ENCODE assay signal across 17 cellular contexts in the genomic region with DNA sequence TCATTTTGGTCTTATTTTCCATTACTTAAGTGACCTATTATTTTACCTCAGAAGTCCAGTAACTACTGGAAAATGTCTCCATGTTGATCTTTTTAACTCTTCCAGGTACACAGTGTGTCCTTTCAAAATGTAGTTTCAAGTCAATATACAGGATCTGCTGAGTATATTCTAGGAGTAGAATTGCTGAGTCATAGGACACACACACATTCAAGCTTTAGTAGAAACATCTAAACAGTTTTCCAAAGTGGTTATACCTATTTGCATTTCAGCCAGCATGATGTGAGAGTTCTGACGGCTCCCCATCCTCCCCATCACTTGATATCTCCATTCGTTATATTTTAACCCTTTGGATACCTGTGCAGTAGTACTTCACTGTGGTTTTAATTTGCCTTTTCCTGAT.
DNase-seq lines count a peak whose midpoint lies in the region; ATAC-seq, FAIRE-seq and TF ChIP-seq lines count a peak whose summit lies in the region.
"Had no signal": no experiment of that assay in that cellular context is flagged by ENCODE, and none has a peak within 500 bp of the region (broad histone marks: within the 10 kb centered on the region; RNA-seq: fewer than 3 reads in every experiment).

No MANE protein-coding gene starts in this region.

- dilution Hi-C loops in mammary epithelial cell (cut with HindIII; ENCODE audit: low sequenced_read_pairs) (no loop called here), keratinocyte (cut with MboI; ENCODE audit: extremely low pct_ligation_motif_present, low sequenced_read_pairs) (no loop called here)

- no peaks in the 10 kb centered on the region for H3K9me1 ChIP-seq in keratinocyte (ENCODE audit: control insufficient read depth, extremely low read depth, insufficient read depth, low read length)

- CTCF ChIA-PET in mammary epithelial cell (lab: Charles Lee; ENCODE audit: low non-redundant PET), result no interaction called here

- no peak overlapping the region for H3K4me3 ChIP-seq in mammary epithelial cell (replicated peaks in 1 of 3; ENCODE audit: insufficient read depth in 1 of 3, low read depth in 2 of 3, low read length in 3 of 3)
- H3K4me3 ChIP-seq in breast epithelium, result no peak overlapping the region
- H3K4me3 ChIP-seq in keratinocyte (ENCODE audit: control insufficient read depth in 2 of 3, extremely low read depth in 1 of 3, insufficient read depth in 2 of 3, low read depth in 1 of 3, low read length in 3 of 3), result no peak overlapping the region
- H3K4me3 ChIP-seq: BLaER1 treated with 17β-estradiol and CSF1 and Interleukin-3, amounts not matched to agents 10 nM and 100 nM; HAP-1 had no signal

- H3K27ac ChIP-seq in mammary epithelial cell (ENCODE audit: insufficient read depth, low read depth, low read length) (no peak overlapping the region), breast epithelium (no peak overlapping the region), keratinocyte (ENCODE audit: control insufficient read depth, insufficient read depth, low read length) (no peak overlapping the region)
- H3K27ac ChIP-seq: BLaER1 treated with 17β-estradiol and CSF1 and Interleukin-3, amounts not matched to agents 10 nM and 100 nM; KMS-11 had no signal

- H3K4me1 ChIP-seq in mammary epithelial cell (ENCODE audit: insufficient read depth, low read length) (no peaks in the 10 kb centered on the region), breast epithelium (no peaks in the 10 kb centered on the region), keratinocyte (ENCODE audit: control insufficient read depth, extremely low read depth, insufficient read depth, low read length) (no peaks in the 10 kb centered on the region)
- H3K4me1 ChIP-seq: BLaER1 treated with 17β-estradiol and CSF1 and Interleukin-3, amounts not matched to agents 10 nM and 100 nM; HAP-1 had no signal

- BruUV-seq in mammary epithelial cell (replicated peaks; lab: Mats Ljungman, UMichigan), result no TSS peak

- H3K79me2 ChIP-seq in mammary epithelial cell (ENCODE audit: insufficient read depth, low read length), result no peaks in the 10 kb centered on the region
- no peaks in the 10 kb centered on the region for H3K79me2 ChIP-seq in keratinocyte (ENCODE audit: control insufficient read depth, insufficient read depth, low read length)

- no peak overlapping the region for H3K9ac ChIP-seq in mammary epithelial cell (ENCODE audit: insufficient read depth, low read length)
- no peak overlapping the region for H3K9ac ChIP-seq in keratinocyte (ENCODE audit: control insufficient read depth, extremely low read depth, insufficient read depth, low read length)
- H3K9ac ChIP-seq: BLaER1 treated with 17β-estradiol and CSF1 and Interleukin-3, amounts not matched to agents 10 nM and 100 nM; KMS-11 had no signal

- no peak for TF ChIP-seq POLR2A in breast epithelium (IDR thresholded peaks at IDR 0.05)

- DNase-seq in mammary epithelial cell, result no peak
- DNase-seq in breast epithelium (ENCODE audit: low spot score in 2 of 2), result no peak
- DNase-seq in DMS53 treated with DMSO at 0.1 percent for 48 hours (lab: John Stamatoyannopoulos, UW; ENCODE audit: unreplicated experiment), result peak; percentile 2
- peak; percentile 29 for DNase-seq in OCI-M1 (lab: John Stamatoyannopoulos, UW)
- DNase-seq in keratinocyte (ENCODE audit: low read depth, low spot score), result no peak
- no peak for DNase-seq in SW480 (ENCODE audit: low spot score)
- DNase-seq: 8988T; CD8-positive, alpha-beta T cell; DMS79 treated with DMSO at 0.1 percent for 48 hours; GF-D8; GOT3 had no signal

- in situ Hi-C loops in mammary epithelial cell (cut with MboI; ENCODE audit: low sequenced_read_pairs in 2 of 2), result no loop called here

- intact Hi-C loops in mammary epithelial cell (cut with micrococcal nuclease) (no loop called here), breast epithelium (cut with DNase I; ENCODE audit: low total_unique reads) (no loop called here)

- no peaks in the 10 kb centered on the region for H3K27me3 ChIP-seq in mammary epithelial cell (ENCODE audit: insufficient read depth, low read length)
- no peaks in the 10 kb centered on the region for H3K27me3 ChIP-seq in breast epithelium
- H3K27me3 ChIP-seq in keratinocyte (ENCODE audit: control insufficient read depth, extremely low read depth, insufficient read depth, low read length), result no peaks in the 10 kb centered on the region
- H3K27me3 ChIP-seq: BLaER1 treated with 17β-estradiol and CSF1 and Interleukin-3, amounts not matched to agents 10 nM and 100 nM had no signal

- ATAC-seq in HG03439 (IDR thresholded peaks at IDR 0.05; ENCODE audit: unreplicated experiment), result no peak
- no peak for ATAC-seq in GM21390 (IDR thresholded peaks at IDR 0.05; ENCODE audit: unreplicated experiment)
- ATAC-seq: CD8-positive, alpha-beta T cell had no signal

- 55% methylated on average over 2 of the region's 2 CpGs for WGBS in mammary epithelial cell (ENCODE audit: low coverage, missing lambda C conversion rate)

- no peaks in the 10 kb centered on the region for H3K9me3 ChIP-seq in mammary epithelial cell (replicated peaks; ENCODE audit: insufficient read depth, low read length)
- peaks cover 3 to 12% of the 10 kb centered on the region in 2 donors for H3K9me3 ChIP-seq in breast epithelium
- H3K9me3 ChIP-seq in keratinocyte (ENCODE audit: control insufficient read depth, low read depth, low read length), result no peaks in the 10 kb centered on the region
- H3K9me3 ChIP-seq: HAP-1 had no signal

- TF ChIP-seq CTCF in mammary epithelial cell (conservative IDR thresholded peaks at IDR 0.05 in 1 of 2, IDR thresholded peaks at IDR 0.05 in 1 of 2; ENCODE audit: extremely low read depth in 1 of 2, insufficient read depth in 1 of 2, low read depth in 1 of 2, low read length in 2 of 2) (no peak), breast epithelium (IDR thresholded peaks at IDR 0.05) (no peak), keratinocyte (optimal IDR thresholded peaks at IDR 0.05 in 1 of 3, IDR thresholded peaks at IDR 0.05 in 1 of 3, conservative IDR thresholded peaks at IDR 0.05 in 1 of 3; ENCODE audit: extremely low read depth in 1 of 3, insufficient read depth in 2 of 3, low read length in 3 of 3) (no peak)

- FAIRE-seq in keratinocyte (lab: Jason Lieb, UNC), result peak; percentile 52
- FAIRE-seq: HTR-8/SVneo had no signal

- H2AFZ ChIP-seq in mammary epithelial cell (ENCODE audit: low read depth, low read length), result peak overlapping the region; percentile 5
- H2AFZ ChIP-seq in keratinocyte (ENCODE audit: control insufficient read depth, low read length), result no peak overlapping the region

- H3K36me3 ChIP-seq in mammary epithelial cell (ENCODE audit: insufficient read depth, low read length) (no peaks in the 10 kb centered on the region), breast epithelium (no peaks in the 10 kb centered on the region), keratinocyte (ENCODE audit: control insufficient read depth in 2 of 2, extremely low read depth in 1 of 2, insufficient read depth in 2 of 2, low read length in 2 of 2) (no peaks in the 10 kb centered on the region)
- H3K36me3 ChIP-seq: BLaER1 treated with 17β-estradiol and CSF1 and Interleukin-3, amounts not matched to agents 10 nM and 100 nM; HAP-1 had no signal

- H3K4me2 ChIP-seq in mammary epithelial cell (ENCODE audit: insufficient read depth, low read depth, low read length), result no peak overlapping the region
- H3K4me2 ChIP-seq in keratinocyte (ENCODE audit: control insufficient read depth, extremely low read depth, insufficient read depth, low read depth, low read length), result no peak overlapping the region
- H3K4me2 ChIP-seq: BLaER1 treated with 17β-estradiol and CSF1 and Interleukin-3, amounts not matched to agents 10 nM and 100 nM; KMS-11 had no signal

- H4K20me1 ChIP-seq in mammary epithelial cell (ENCODE audit: insufficient read depth, low read length) (no peaks in the 10 kb centered on the region), keratinocyte (ENCODE audit: control insufficient read depth, extremely low read depth, insufficient read depth, low read length) (no peaks in the 10 kb centered on the region)
- H4K20me1 ChIP-seq: BLaER1 treated with 17β-estradiol and CSF1 and Interleukin-3, amounts not matched to agents 10 nM and 100 nM had no signal

Comparison
In these comparisons a context has a peak if more than half of its experiments do, and no peak if none do; other contexts are left out.
1. DNase-seq: peak in DMS53 treated with DMSO at 0.1 percent for 48 hours (single experiment) and OCI-M1 (single experiment); none in mammary epithelial cell (single experiment), breast epithelium (0 of 2), keratinocyte (single experiment) and SW480 (single experiment).